21 cellular contexts compared by ENCODE assay signal in genomic region chr5:149702607-149702952, GRCh38. TPM values are rescaled to one million over a fixed set of nuclear protein-coding genes. Genes with fewer than 3 reads are reported as not detected.
A peak's percentile ranks its signal among the peaks of the same experiment; 100 is the strongest.
DNase-seq lines count a peak whose midpoint lies in the region; ATAC-seq and TF ChIP-seq lines count a peak whose summit lies in the region.
"Had no signal": no experiment of that assay in that cellular context is flagged by ENCODE, and none has a peak within 500 bp of the region (broad histone marks: within the 10 kb centered on the region; RNA-seq: fewer than 3 reads in every experiment).

No MANE protein-coding gene starts in this region.

- H3K4me3 ChIP-seq in GM23338 = no peak overlapping the region
- no peak overlapping the region for H3K4me3 ChIP-seq in Peyer's patch
- H3K4me3 ChIP-seq in hepatocyte = no peak overlapping the region

- H3K4me2 ChIP-seq in GM23338 (no peak overlapping the region), hepatocyte (peak overlapping the region; percentile 48)

- no peak for TF ChIP-seq POLR2A in Peyer's patch (IDR thresholded peaks at IDR 0.05)

- H3K27me3 ChIP-seq in GM23338 (ENCODE audit: insufficient read depth) (no peaks in the 10 kb centered on the region), Peyer's patch (no peaks in the 10 kb centered on the region), hepatocyte (no peaks in the 10 kb centered on the region)
- H3K27me3 ChIP-seq: BE2C had no signal

- WGBS in hepatocyte (ENCODE audit: low lambda C conversion rate, missing lambda C conversion rate) = 64% methylated on average over 8 of the region's 8 CpGs

- H3K9me3 Mint-ChIP-seq in GM23338 (no peaks in the 10 kb centered on the region), osteocyte (ENCODE audit: unreplicated experiment) (no peaks in the 10 kb centered on the region)
- H3K9me3 Mint-ChIP-seq: CD4-positive, CD25-positive, alpha-beta regulatory T cell; CD8-positive, alpha-beta memory T cell; HFFc6 had no signal

- H3K27ac Mint-ChIP-seq in GM23338 = no peak overlapping the region
- H3K27ac Mint-ChIP-seq in osteocyte (ENCODE audit: unreplicated experiment) = no peak overlapping the region
- H3K27ac Mint-ChIP-seq: CD4-positive, CD25-positive, alpha-beta regulatory T cell; HFFc6; IgD-negative memory B cell had no signal

- H3K4me1 ChIP-seq in GM23338 (ENCODE audit: insufficient read depth) = no peaks in the 10 kb centered on the region
- H3K4me1 ChIP-seq in Peyer's patch = peaks cover 0 to 4% (median 0%) of the 10 kb centered on the region in 4 donors
- no peaks in the 10 kb centered on the region for H3K4me1 ChIP-seq in hepatocyte (ENCODE audit: insufficient read depth)

- no peak overlapping the region for H3K27ac ChIP-seq in GM23338 (ENCODE audit: low read depth)
- peak overlapping the region in 3 of 4 donors; percentile 51 to 80 (median 75) for H3K27ac ChIP-seq in Peyer's patch
- peak overlapping the region; percentile 76 for H3K27ac ChIP-seq in hepatocyte

- H3K4me1 Mint-ChIP-seq in GM23338 = no peaks in the 10 kb centered on the region; the same call in 2 of the 3 replicates
- H3K4me1 Mint-ChIP-seq in osteocyte (ENCODE audit: unreplicated experiment) = no peaks in the 10 kb centered on the region
- H3K4me1 Mint-ChIP-seq: CD4-positive, CD25-positive, alpha-beta regulatory T cell; CD8-positive, alpha-beta memory T cell; IgD-negative memory B cell had no signal

- DNase-seq in GM23338 (ENCODE audit: low spot score) = no peak
- DNase-seq in Peyer's patch = no peak
- no peak for DNase-seq in hepatocyte (ENCODE audit: low spot score)
- peak; percentile 68 for DNase-seq in osteocyte (ENCODE audit: extremely low spot score, unreplicated experiment)
- DNase-seq in MV-4-11 (lab: John Stamatoyannopoulos, UW) = no peak
- no peak for DNase-seq in NAMALWA (ENCODE audit: low spot score)
- DNase-seq: ACHN; BE2C; C1 segment of cervical spinal cord; CD4-positive, CD25-positive, alpha-beta regulatory T cell; CD8-positive, alpha-beta memory T cell; COR-L47; DMS153; DMS79; GDM1; GOT3; H7; HFFc6 had no signal

- H3K36me3 Mint-ChIP-seq in GM23338 (ENCODE audit: low read depth) (no peaks in the 10 kb centered on the region), osteocyte (ENCODE audit: unreplicated experiment) (no peaks in the 10 kb centered on the region)
- H3K36me3 Mint-ChIP-seq: CD4-positive, CD25-positive, alpha-beta regulatory T cell; CD8-positive, alpha-beta memory T cell had no signal

- H3K79me2 ChIP-seq in GM23338 (replicated peaks; ENCODE audit: insufficient read depth) (no peaks in the 10 kb centered on the region), hepatocyte (no peaks in the 10 kb centered on the region)

- H4K20me1 ChIP-seq in GM23338 (replicated peaks; ENCODE audit: insufficient read depth) (no peaks in the 10 kb centered on the region), hepatocyte (ENCODE audit: insufficient read depth, poor library complexity, severe bottlenecking) (no peaks in the 10 kb centered on the region)

- no peaks in the 10 kb centered on the region for H3F3A ChIP-seq in GM23338 (replicated peaks; ENCODE audit: low read depth)

- H3K9me3 ChIP-seq in Peyer's patch (no peaks in the 10 kb centered on the region), hepatocyte (ENCODE audit: low read depth) (no peaks in the 10 kb centered on the region)
- H3K9me3 ChIP-seq: BE2C had no signal

- no peaks in the 10 kb centered on the region for H3K9me2 ChIP-seq in GM23338 (ENCODE audit: insufficient read depth)
- H3K9me2 ChIP-seq in hepatocyte (replicated peaks; ENCODE audit: insufficient read depth) = no peaks in the 10 kb centered on the region

- TF ChIP-seq CTCF in GM23338 (conservative IDR thresholded peaks at IDR 0.05; ENCODE audit: low read depth in 2 of 2) = no peak
- peak in 1 of 6 experiments; percentile 8 for TF ChIP-seq CTCF in Peyer's patch (IDR thresholded peaks at IDR 0.05)
- TF ChIP-seq CTCF in hepatocyte (IDR thresholded peaks at IDR 0.05; ENCODE audit: poor library complexity) = no peak
- TF ChIP-seq CTCF in osteocyte (IDR thresholded peaks at IDR 0.05) = no peak

- H3K36me3 ChIP-seq in GM23338 (ENCODE audit: insufficient read depth) (no peaks in the 10 kb centered on the region), Peyer's patch (no peaks in the 10 kb centered on the region), hepatocyte (replicated peaks; ENCODE audit: insufficient read depth, low read depth) (no peaks in the 10 kb centered on the region)
- H3K36me3 ChIP-seq: BE2C had no signal

- ATAC-seq in GM23338 (no peak), GM21360 (IDR thresholded peaks at IDR 0.05; ENCODE audit: unreplicated experiment) (no peak)
- ATAC-seq: HCT116 had no signal

- H2AFZ ChIP-seq in GM23338 = 0 out of 2 replicates have a peak overlapping the region, but pooled peaks have one; percentile 52
- H2AFZ ChIP-seq in hepatocyte = no peak overlapping the region

- H3K27me3 Mint-ChIP-seq in GM23338 (ENCODE audit: insufficient read depth, low read depth, poor library complexity) (peaks cover 2% of the 10 kb centered on the region), osteocyte (ENCODE audit: unreplicated experiment) (peaks cover 70% of the 10 kb centered on the region)

- H3K4me3 Mint-ChIP-seq in GM23338 = no peak overlapping the region
- no peak overlapping the region for H3K4me3 Mint-ChIP-seq in osteocyte (ENCODE audit: unreplicated experiment)
- H3K4me3 Mint-ChIP-seq: CD4-positive, CD25-positive, alpha-beta regulatory T cell; CD8-positive, alpha-beta memory T cell; HFFc6 had no signal

TF ChIP-seq in GM23338, 12 proteins besides CTCF, POLR2A, EP300 and RAD21 (continues in another document):
- TF ChIP-seq EZH2phosphoT487 (IDR thresholded peaks at IDR 0.05; ENCODE audit: unreplicated experiment) = no peak
- no peak for TF ChIP-seq ZNF462 (CRISPR knock-in tag; IDR thresholded peaks at IDR 0.05)
- no peak for TF ChIP-seq NANOG (IDR thresholded peaks at IDR 0.05; ENCODE audit: borderline replicate concordance)
- TF ChIP-seq STAT1 (IDR thresholded peaks at IDR 0.05; ENCODE audit: unreplicated experiment) = no peak
- TF ChIP-seq JUNB (IDR thresholded peaks at IDR 0.05; ENCODE audit: unreplicated experiment) = no peak
- no peak for TF ChIP-seq ZNF114 (CRISPR knock-in tag; IDR thresholded peaks at IDR 0.05)
- no peak for TF ChIP-seq POLR2AphosphoS5 (IDR thresholded peaks at IDR 0.05; ENCODE audit: low read depth)

RNA-seq across cellular contexts. Expression of gene PPARGC1B, which starts 27.5 kb away (rescaled TPM):
- total RNA-seq in GM23338 (2014; rRNA removed; shearing (Covaris generic)) = 10.6 and 11.4 TPM in 2 replicates
- polyA plus RNA-seq in GM23338 (2016; fragmentation: Nextera tagmentation; extraction: Ambion mirVana) = 9.7 and 11.2 TPM in 2 replicates
- total RNA-seq in Peyer's patch = 10 to 100 TPM; 36.8 to 53.6 (median 46.7) TPM
- total RNA-seq in hepatocyte = 2.4 and 3.8 TPM in 2 replicates
- 2.5 and 4.9 TPM in 2 replicates for polyA plus RNA-seq in hepatocyte
- 2.5 and 3.3 TPM in 2 replicates for total RNA-seq in osteocyte
